In genomic region chr2:174516495-174517378, GRCh38 we compare ENCODE assay signal across 1 cellular context.
TF ChIP-seq lines count a peak whose summit lies in the region.

No MANE protein-coding gene starts in this region.

TF ChIP-seq in K562, 482 proteins besides CTCF, POLR2A, EP300 and RAD21 (continued from another document):
- TF ChIP-seq ZNF449 (CRISPR knock-in tag; IDR thresholded peaks at IDR 0.05), result no peak
- peak; percentile 50; the same call in 1 of the 2 replicates for TF ChIP-seq TCF3 (CRISPR knock-in tag; IDR thresholded peaks at IDR 0.05)
- peak; percentile 29; the same call in 1 of the 2 replicates for TF ChIP-seq SPI1 (IDR thresholded peaks at IDR 0.05; ENCODE audit: borderline replicate concordance, low read depth, low read length)
- TF ChIP-seq SREBF2 (CRISPR knock-in tag; IDR thresholded peaks at IDR 0.05), result no peak
- no peak for TF ChIP-seq TRIM24 (IDR thresholded peaks at IDR 0.05)
- TF ChIP-seq RHOXF2B (CRISPR knock-in tag; conservative IDR thresholded peaks at IDR 0.05), result no peak
- TF ChIP-seq YBX1 (IDR thresholded peaks at IDR 0.05), result no peak
- TF ChIP-seq MEIS2 (IDR thresholded peaks at IDR 0.05; ENCODE audit: partially characterized antibody), result peak; percentile 24
- TF ChIP-seq NFATC3 (IDR thresholded peaks at IDR 0.05), result no peak
- no peak for TF ChIP-seq ZBTB49 (CRISPR knock-in tag; IDR thresholded peaks at IDR 0.05; ENCODE audit: borderline replicate concordance)
- TF ChIP-seq POLR2B (IDR thresholded peaks at IDR 0.05; ENCODE audit: low read depth, partially characterized antibody), result no peak
- TF ChIP-seq ZNF175 (CRISPR knock-in tag; IDR thresholded peaks at IDR 0.05; ENCODE audit: low read depth), result no peak
